ENCODE assay signal across 25 cellular contexts in the genomic region with DNA sequence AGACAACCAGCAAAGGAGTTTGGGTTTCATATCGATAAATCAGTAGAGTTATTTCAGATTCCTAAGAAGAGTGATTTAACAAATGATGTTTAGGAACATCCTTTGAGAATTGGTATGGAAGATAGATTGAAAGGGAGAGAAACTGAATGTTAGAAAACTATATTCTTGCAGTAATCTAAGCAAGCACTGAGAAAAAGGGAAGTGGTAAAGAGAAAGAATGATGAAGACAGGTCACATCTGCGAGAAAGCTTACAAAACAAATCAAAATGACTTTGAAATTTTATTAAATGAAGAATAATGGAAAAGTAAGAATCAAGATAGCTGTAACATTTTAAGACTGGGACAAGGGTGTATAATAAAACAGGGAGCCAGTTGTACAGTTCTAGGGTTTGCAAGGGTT.
A peak's percentile ranks its signal among the peaks of the same experiment; 100 is the strongest.
DNase-seq lines count a peak whose midpoint lies in the region; ATAC-seq and TF ChIP-seq lines count a peak whose summit lies in the region.
"Had no signal": no experiment of that assay in that cellular context is flagged by ENCODE, and none has a peak within 500 bp of the region (broad histone marks: within the 10 kb centered on the region; RNA-seq: fewer than 3 reads in every experiment).

No MANE protein-coding gene starts in this region.

- no peaks in the 10 kb centered on the region for H3K9me2 ChIP-seq in SU-DHL-6 (replicated peaks; ENCODE audit: insufficient read depth, low read length)

- peaks cover 13% of the 10 kb centered on the region for H3F3A ChIP-seq in SU-DHL-6 (ENCODE audit: insufficient read depth)

- intact Hi-C loops in ascending aorta (cut with DNase I): no loop called here

- TF ChIP-seq CTCF in NB4 (IDR thresholded peaks at IDR 0.05; ENCODE audit: low read depth, low read length): no peak
- no peak for TF ChIP-seq CTCF in SU-DHL-6 (IDR thresholded peaks at IDR 0.05; ENCODE audit: insufficient read depth, low read length, poor library complexity, severe bottlenecking)
- no peak for TF ChIP-seq CTCF in ascending aorta (IDR thresholded peaks at IDR 0.05)

- H3K4me3 ChIP-seq in NB4 (ENCODE audit: low read depth, low read length) (no peak overlapping the region), SU-DHL-6 (ENCODE audit: insufficient read depth, low read length, poor library complexity, severe bottlenecking) (no peak overlapping the region), ascending aorta (no peak overlapping the region)
- H3K4me3 ChIP-seq: prostate gland, sigmoid colon, SJCRH30, suprapubic skin, uterus had no signal

- peaks cover 64% of the 10 kb centered on the region for H3K79me2 ChIP-seq in SU-DHL-6 (ENCODE audit: insufficient read depth, low read length)

- ATAC-seq in GM21737 (IDR thresholded peaks at IDR 0.05; ENCODE audit: unreplicated experiment) (peak; percentile 48), GM18870 (IDR thresholded peaks at IDR 0.05; ENCODE audit: unreplicated experiment) (no peak)
- ATAC-seq: activated naive CD8-positive, alpha-beta T cell treated with anti-CD3 and anti-CD28 coated beads, Interleukin-2, amount 50 U/mL, for 24 hours; left cardiac atrium; stimulated activated naive B cell treated with anti-CD40 and anti-IgM and Interleukin-4, amounts not matched to agents 10 μg/mL and 1 μg/mL and 100 μg/mL, for 72 hours had no signal

- H3K27ac ChIP-seq in SU-DHL-6 (ENCODE audit: low read depth, low read length): peak overlapping the region; percentile 54
- no peak overlapping the region for H3K27ac ChIP-seq in ascending aorta
- H3K27ac ChIP-seq: prostate gland, sigmoid colon, SJCRH30, suprapubic skin, uterus, WERI-Rb-1 had no signal

- H4K20me1 ChIP-seq in SU-DHL-6 (ENCODE audit: low read depth, low read length): 0 out of 2 replicates have a peak, but pooled peaks cover 3% of the 10 kb centered on the region

- H3K9me3 ChIP-seq in SU-DHL-6 (ENCODE audit: insufficient read depth, low read length): no peaks in the 10 kb centered on the region
- H3K9me3 ChIP-seq in ascending aorta: no peaks in the 10 kb centered on the region
- H3K9me3 ChIP-seq: prostate gland, sigmoid colon, SJCRH30, suprapubic skin, uterus had no signal

- no peak overlapping the region for H2AFZ ChIP-seq in SU-DHL-6 (ENCODE audit: low read depth, low read length, severe bottlenecking)

- H3K4me1 ChIP-seq in ascending aorta: no peaks in the 10 kb centered on the region
- H3K4me1 ChIP-seq: prostate gland, sigmoid colon, SJCRH30, suprapubic skin, uterus had no signal

- DNase-seq in AML-193 (lab: John Stamatoyannopoulos, UW): peak; percentile 57 to 60
- peak; percentile 29 for DNase-seq in NB4 (ENCODE audit: low read depth)
- DNase-seq in NCI-H1105 treated with DMSO at 0.1 percent for 48 hours (lab: John Stamatoyannopoulos, UW): no peak
- no peak for DNase-seq in medulla oblongata (ENCODE audit: extremely low spot score)
- no peak for DNase-seq in ascending aorta (ENCODE audit: low spot score in 2 of 2)
- DNase-seq: 8988T; activated CD4-positive, alpha-beta T cell treated with anti-CD3 and anti-CD28 coated beads, Interleukin-2, amount 10 ng/mL, durations not matched to agents 24 days and 14 days; activated gamma-delta T cell treated with Interleukin-2 at 50 U/mL for 16 hours; activated naive CD8-positive, alpha-beta T cell treated with anti-CD3 and anti-CD28 coated beads, Interleukin-2, amount 50 U/mL, for 24 hours; activated T-cell treated with anti-CD3 and anti-CD28 coated beads, Interleukin-2, amount 50 U/mL, for 1 hour; CD4-positive, alpha-beta T cell; dermis blood vessel endothelial cell; IMR-90; left cardiac atrium; mammary epithelial cell; sigmoid colon; SJCRH30; stimulated activated naive B cell treated with anti-CD40 and anti-IgM and Interleukin-4, amounts not matched to agents 10 μg/mL and 1 μg/mL and 100 μg/mL, for 72 hours; uterus; WERI-Rb-1 had no signal

- H3K36me3 ChIP-seq in SU-DHL-6 (ENCODE audit: low read length): peaks cover 51% of the 10 kb centered on the region
- no peaks in the 10 kb centered on the region for H3K36me3 ChIP-seq in ascending aorta
- H3K36me3 ChIP-seq: prostate gland, sigmoid colon, SJCRH30, suprapubic skin, uterus, WERI-Rb-1 had no signal

- H3K9ac ChIP-seq in SU-DHL-6 (ENCODE audit: low read length): no peak overlapping the region

- no peak for TF ChIP-seq POLR2A in NB4 (IDR thresholded peaks at IDR 0.05; ENCODE audit: extremely low read depth, insufficient read length)

- peak overlapping the region; percentile 26 for H3K4me2 ChIP-seq in SU-DHL-6 (ENCODE audit: low read depth, low read length, poor library complexity, severe bottlenecking)

- no peaks in the 10 kb centered on the region for H3K27me3 ChIP-seq in SU-DHL-6 (ENCODE audit: low read length)
- no peaks in the 10 kb centered on the region for H3K27me3 ChIP-seq in ascending aorta
- H3K27me3 ChIP-seq: sigmoid colon, SJCRH30, suprapubic skin, uterus had no signal

Comparison
In these comparisons a context has a peak if more than half of its experiments do, and no peak if none do; other contexts are left out.
1. DNase-seq: peak in AML-193 (2 of 2) and NB4 (single experiment); none in NCI-H1105 treated with DMSO at 0.1 percent for 48 hours (single experiment), medulla oblongata (single experiment) and ascending aorta (0 of 2).